In genomic region chr6:30816791-30817739, GRCh38 we compare ENCODE assay signal across 1 cellular context.
TF ChIP-seq lines count a peak whose summit lies in the region.

No MANE protein-coding gene starts in this region.

TF ChIP-seq in HCT116, 20 proteins besides CTCF, POLR2A, EP300 and RAD21 (continued from another document):
- TF ChIP-seq REST (IDR thresholded peaks at IDR 0.05; ENCODE audit: low read depth) (no peak), ELF1 (IDR thresholded peaks at IDR 0.05; ENCODE audit: borderline replicate concordance, low read depth) (no peak), EZH2phosphoT487 (IDR thresholded peaks at IDR 0.05; ENCODE audit: borderline replicate concordance) (no peak), FOSL1 (IDR thresholded peaks at IDR 0.05; ENCODE audit: low read depth) (no peak), MAX (IDR thresholded peaks at IDR 0.05) (no peak), EZH2 (IDR thresholded peaks at IDR 0.05) (no peak), JUND (IDR thresholded peaks at IDR 0.05) (no peak), ZNF274 (IDR thresholded peaks at IDR 0.05; ENCODE audit: low read depth, low read length) (no peak), SIN3A (IDR thresholded peaks at IDR 0.05; ENCODE audit: low read depth) (no peak), YY1 (IDR thresholded peaks at IDR 0.05; ENCODE audit: extremely low read depth, insufficient replicate concordance, low read depth, low read length) (no peak)
